In genomic region chr7:100781255-100781654, GRCh38 we compare ENCODE assay signal across 2 cellular contexts.
TF ChIP-seq lines count a peak whose summit lies in the region.

No MANE protein-coding gene starts in this region.

TF ChIP-seq in HCT116, 20 proteins besides CTCF, POLR2A, EP300 and RAD21:
- TF ChIP-seq EGR1 (IDR thresholded peaks at IDR 0.05; ENCODE audit: low read depth): no peak
- TF ChIP-seq MAX (IDR thresholded peaks at IDR 0.05): no peak

TF ChIP-seq in WTC11, 78 proteins besides CTCF, POLR2A, EP300 and RAD21:
- TF ChIP-seq ZNF512 (CRISPR knock-in tag; IDR thresholded peaks at IDR 0.05; ENCODE audit: borderline replicate concordance) (no peak), GRHL2 (CRISPR knock-in tag; IDR thresholded peaks at IDR 0.05; ENCODE audit: insufficient replicate concordance, severe bottlenecking) (no peak), E2F4 (CRISPR knock-in tag; IDR thresholded peaks at IDR 0.05; ENCODE audit: borderline replicate concordance, low read depth) (no peak), USF2 (CRISPR knock-in tag; IDR thresholded peaks at IDR 0.05) (no peak), PREB (CRISPR knock-in tag; IDR thresholded peaks at IDR 0.05; ENCODE audit: borderline replicate concordance) (no peak), ESRRA (CRISPR knock-in tag; IDR thresholded peaks at IDR 0.05; ENCODE audit: borderline replicate concordance) (no peak), STAT6 (CRISPR knock-in tag; conservative IDR thresholded peaks at IDR 0.05; ENCODE audit: low read depth) (no peak), IRF1 (CRISPR knock-in tag; IDR thresholded peaks at IDR 0.05) (no peak), FOXJ3 (CRISPR knock-in tag; IDR thresholded peaks at IDR 0.05; ENCODE audit: borderline replicate concordance) (no peak)
